8 cellular contexts compared by ENCODE assay signal in genomic region chr17:69501591-69502468, GRCh38.
DNase-seq lines count a peak whose midpoint lies in the region; ATAC-seq and TF ChIP-seq lines count a peak whose summit lies in the region.

No MANE protein-coding gene starts in this region.

- no peak overlapping the region for H2AK5ac ChIP-seq in IMR-90 (ENCODE audit: low read depth, low read length)

- no peaks in the 10 kb centered on the region for H3K9me3 ChIP-seq in IMR-90 (ENCODE audit: control insufficient read depth, insufficient read depth, low read length)
- no peaks in the 10 kb centered on the region for H3K9me3 ChIP-seq in prostate gland

- peak overlapping the region; percentile 60 for H3K4me3 Mint-ChIP-seq in activated B cell treated with CpG ODN at 0.5 μM for 24 hours

- ATAC-seq in IMR-90 (ENCODE audit: low read depth) (peak; percentile 72), activated B cell treated with CpG ODN at 0.5 μM for 24 hours (ENCODE audit: low read depth) (peak; percentile 18), left cardiac atrium (peak; percentile 68 to 72), GM21528 (IDR thresholded peaks at IDR 0.05; ENCODE audit: low FRiP score, unreplicated experiment) (no peak), HG03159 (IDR thresholded peaks at IDR 0.05; ENCODE audit: unreplicated experiment) (no peak)

- H3K79me1 ChIP-seq in IMR-90 (ENCODE audit: low read depth in 1 of 2, low read length in 2 of 2) = no peaks in the 10 kb centered on the region

- peak overlapping the region; percentile 69 for H2BK120ac ChIP-seq in IMR-90 (ENCODE audit: low read depth, low read length)

- peak overlapping the region; percentile 71; the same call in 1 of the 2 replicates for H3K27ac ChIP-seq in IMR-90 (ENCODE audit: insufficient read depth, low read length)
- H3K27ac ChIP-seq in prostate gland = peak overlapping the region; percentile 31 to 56

- peaks cover 4% of the 10 kb centered on the region for H3K36me3 Mint-ChIP-seq in activated B cell treated with CpG ODN at 0.5 μM for 24 hours (ENCODE audit: low read depth)

- H3K36me3 ChIP-seq in IMR-90 (ENCODE audit: control insufficient read depth, insufficient read depth, low read length) (no peaks in the 10 kb centered on the region), prostate gland (no peaks in the 10 kb centered on the region)

- H2BK15ac ChIP-seq in IMR-90 (ENCODE audit: low read depth, low read length) = no peak overlapping the region

- H3K27me3 ChIP-seq in IMR-90 (ENCODE audit: control insufficient read depth, insufficient read depth, low read length) = no peaks in the 10 kb centered on the region
- no peaks in the 10 kb centered on the region for H3K27me3 ChIP-seq in prostate gland (replicated peaks; ENCODE audit: insufficient read depth)

- H3K4me1 Mint-ChIP-seq in activated B cell treated with CpG ODN at 0.5 μM for 24 hours = peaks cover 64% of the 10 kb centered on the region

- dilution Hi-C loops in IMR-90 (cut with HindIII; ENCODE audit: low sequenced_read_pairs, unreplicated experiment) = no loop called here

- peak overlapping the region in 1 of 2 experiments; percentile 77; a peak in 2 of 4 replicates for H4K8ac ChIP-seq in IMR-90 (ENCODE audit: low read depth in 2 of 2, low read length in 2 of 2)

- peak overlapping the region; percentile 77 for H3K4me2 ChIP-seq in IMR-90 (ENCODE audit: low read depth, low read length)

- in situ Hi-C loops in IMR-90 (cut with MboI; ENCODE audit: low sequenced_read_pairs) = no loop called here

- no peak overlapping the region; the same call in 1 of the 2 replicates for H3K23ac ChIP-seq in IMR-90 (ENCODE audit: low read depth, low read length)

- H3K27ac Mint-ChIP-seq in activated B cell treated with CpG ODN at 0.5 μM for 24 hours = peak overlapping the region; percentile 74

- TF ChIP-seq RAD21 in IMR-90 (IDR thresholded peaks at IDR 0.05; ENCODE audit: low read length) = no peak

- peak; percentile 15 for TF ChIP-seq CTCF in GM12873 (IDR thresholded peaks at IDR 0.05; ENCODE audit: insufficient read depth, low read depth, low read length, missing control alignments)
- TF ChIP-seq CTCF in IMR-90 (conservative IDR thresholded peaks at IDR 0.05; ENCODE audit: low read depth, low read length) = no peak
- no peak for TF ChIP-seq CTCF in activated B cell treated with CpG ODN at 0.5 μM for 24 hours (IDR thresholded peaks at IDR 0.05)
- no peak for TF ChIP-seq CTCF in prostate gland (IDR thresholded peaks at IDR 0.05)

- peak overlapping the region; percentile 68 for H2BK20ac ChIP-seq in IMR-90 (ENCODE audit: low read depth, low read length)

- no peaks in the 10 kb centered on the region for H4K20me1 ChIP-seq in IMR-90 (ENCODE audit: insufficient read depth, low read length)

- no peaks in the 10 kb centered on the region for H3K9me3 Mint-ChIP-seq in activated B cell treated with CpG ODN at 0.5 μM for 24 hours

- 0% methylated on average over 2 of the region's 14 CpGs; no CpG with 5 or more reads in 1 of the 2 experiments for WGBS in IMR-90 (ENCODE audit: extremely low coverage in 2 of 2, insufficient read length in 1 of 2), 2 experiments
- WGBS in prostate gland = 8% methylated on average over 14 of the region's 14 CpGs

- H3K9me1 ChIP-seq in IMR-90 (ENCODE audit: insufficient read depth, low read length) = peaks cover 2% of the 10 kb centered on the region; the same call in 1 of the 2 replicates

- no peak overlapping the region for H2AK9ac ChIP-seq in IMR-90 (replicated peaks; ENCODE audit: low read depth, low read length, poor library complexity)

- peak; percentile 90 for DNase-seq in IMR-90
- no peak for DNase-seq in activated B cell treated with CpG ODN at 0.5 μM for 24 hours
- DNase-seq in left cardiac atrium = no peak
- peak; percentile 34 for DNase-seq in prostate gland (ENCODE audit: low spot score)
- no peak for DNase-seq in HPDE6-E6E7 (ENCODE audit: extremely low spot score)

- H2AFZ ChIP-seq in IMR-90 (replicated peaks; ENCODE audit: low read length, poor library complexity) = peak overlapping the region; percentile 68

- H3K27me3 Mint-ChIP-seq in activated B cell treated with CpG ODN at 0.5 μM for 24 hours = no peaks in the 10 kb centered on the region

- H4K91ac ChIP-seq in IMR-90 (ENCODE audit: insufficient read depth, low read depth, low read length) = peak overlapping the region; percentile 78; the same call in 1 of the 2 replicates

- POLR2A ChIA-PET in IMR-90 (lab: Charles Lee; ENCODE audit: unreplicated experiment) (no interaction called here), activated B cell treated with CpG ODN at 0.5 μM for 24 hours (lab: Charles Lee) (interaction anchor here (0.9 to 1.5 kb wide), 2 partner anchors 87 to 175 kb away, joined by 4 read pairs; partner anchors contain the start of genes ABCA5 and MAP2K6)

- H4K5ac ChIP-seq in IMR-90 (ENCODE audit: low read depth, low read length) = no peak overlapping the region; the same call in 1 of the 2 replicates

- BruUV-seq in IMR-90 (replicated peaks; lab: Mats Ljungman, UMichigan) = no TSS peak

- peak overlapping the region; percentile 2; the same call in 1 of the 2 replicates for H3K4me3 ChIP-seq in IMR-90 (ENCODE audit: insufficient read depth, low read depth, low read length)
- H3K4me3 ChIP-seq in prostate gland = peak overlapping the region in 1 of 2 donors; percentile 6

- H3K4ac ChIP-seq in IMR-90 (ENCODE audit: low read depth, low read length) = peak overlapping the region; percentile 44

- H3K18ac ChIP-seq in IMR-90 (ENCODE audit: low read depth, low read length) = peak overlapping the region; percentile 42; the same call in 1 of the 2 replicates

- H3K14ac ChIP-seq in IMR-90 (replicated peaks; ENCODE audit: low read depth, low read length) = peak overlapping the region; percentile 62

- no peak overlapping the region for H2BK5ac ChIP-seq in IMR-90 (ENCODE audit: low read depth, low read length, poor library complexity, severe bottlenecking)

- intact Hi-C loops in IMR-90 (cut with micrococcal nuclease) = loop anchor here (2.0 to 5.0 kb wide), 3 partner anchors 85 to 240 kb away; partner anchors contain the start of gene ABCA5
- intact Hi-C loops in activated B cell treated with CpG ODN at 0.5 μM for 24 hours (cut with micrococcal nuclease) = no loop called here
- intact Hi-C loops in left cardiac atrium (cut with DNase I) = no loop called here
- intact Hi-C loops in prostate gland (cut with DNase I) = no loop called here

- no peak overlapping the region for H3K56ac ChIP-seq in IMR-90 (ENCODE audit: extremely low read depth, insufficient read depth, low read length)

- H3K4me1 ChIP-seq in IMR-90 (ENCODE audit: control insufficient read depth, insufficient read depth, low read length) (peaks cover 8% of the 10 kb centered on the region; the same call in 1 of the 2 replicates), prostate gland (replicated peaks) (peaks cover 5% of the 10 kb centered on the region)

- H3K9ac ChIP-seq in IMR-90 (ENCODE audit: low read depth, low read length) = peak overlapping the region; percentile 11; the same call in 1 of the 2 replicates

- CTCF ChIA-PET in IMR-90 (lab: Yijun Ruan, JAX) (interaction anchor here (0.6 to 1.0 kb wide), 5 partner anchors 24 to 1562 kb away, joined by 3 to 5 read pairs (median 3); no protein-coding TSS in a partner anchor), activated B cell treated with CpG ODN at 0.5 μM for 24 hours (lab: Charles Lee) (interaction anchor here (0.7 to 0.9 kb wide), 2 partner anchors 21 to 597 kb away, joined by 3 read pairs; no protein-coding TSS in a partner anchor)

- TF ChIP-seq POLR2A in IMR-90 (IDR thresholded peaks at IDR 0.05; ENCODE audit: low read depth, low read length) = no peak
- TF ChIP-seq POLR2A in prostate gland (IDR thresholded peaks at IDR 0.05) = no peak

TF ChIP-seq in IMR-90, 13 proteins besides CTCF, POLR2A, EP300 and RAD21:
- TF ChIP-seq MAZ (IDR thresholded peaks at IDR 0.05; ENCODE audit: borderline replicate concordance, low read depth, low read length) = no peak
- TF ChIP-seq RFX5 (IDR thresholded peaks at IDR 0.05; ENCODE audit: low read depth, low read length) = no peak
- TF ChIP-seq CEBPB (IDR thresholded peaks at IDR 0.05; ENCODE audit: low read depth, low read length) = peak; percentile 91
- TF ChIP-seq ELK1 (IDR thresholded peaks at IDR 0.05; ENCODE audit: borderline replicate concordance, low read depth, low read length) = no peak
- no peak for TF ChIP-seq CHD1 (IDR thresholded peaks at IDR 0.05; ENCODE audit: low read depth, low read length)
- TF ChIP-seq RCOR1 (IDR thresholded peaks at IDR 0.05; ENCODE audit: insufficient replicate concordance, low read length) = no peak
- TF ChIP-seq NFE2L2 (IDR thresholded peaks at IDR 0.05; ENCODE audit: low read depth, low read length) = no peak
- no peak for TF ChIP-seq FOS (IDR thresholded peaks at IDR 0.05; ENCODE audit: low read depth, low read length)

Comparison
In these comparisons a context has a peak if more than half of its experiments do, and no peak if none do; other contexts are left out.
1. ATAC-seq: peak in IMR-90 (single experiment), activated B cell treated with CpG ODN at 0.5 μM for 24 hours (single experiment) and left cardiac atrium (2 of 2); none in GM21528 (single experiment) and HG03159 (single experiment).
2. DNase-seq: peak in IMR-90 (single experiment) and prostate gland (single experiment); none in activated B cell treated with CpG ODN at 0.5 μM for 24 hours (single experiment), left cardiac atrium (single experiment) and HPDE6-E6E7 (single experiment).